8 cellular contexts compared by ENCODE assay signal in genomic region chr2:120690521-120690920, GRCh38. TPM values are rescaled to one million over a fixed set of nuclear protein-coding genes. Genes with fewer than 3 reads are reported as not detected.
"Had no signal": no experiment of that assay in that cellular context is flagged by ENCODE, and none has a peak within 500 bp of the region (broad histone marks: within the 10 kb centered on the region; RNA-seq: fewer than 3 reads in every experiment).

No MANE protein-coding gene starts in this region.

- H3K9me3 ChIP-seq: HAP-1 had no signal

- H3K9me3 Mint-ChIP-seq: HFFc6 had no signal

- FAIRE-seq: HTR-8/SVneo, K562 had no signal

- H3K27ac ChIP-seq: GM23248 had no signal

- H3K36me3 ChIP-seq: HAP-1 had no signal

- DNase-seq: GM23248, GOT3, H7, HFFc6, IMR-90 had no signal

- H2AFZ ChIP-seq: GM23248 had no signal

- H3K27ac Mint-ChIP-seq: HFFc6 had no signal

- H3K4me1 ChIP-seq: HAP-1 had no signal

- H3K4me3 ChIP-seq: GM23248, HAP-1, K562 had no signal

- H3K9ac ChIP-seq: GM23248 had no signal

- H3K4me3 Mint-ChIP-seq: HFFc6 had no signal

RNA-seq across cellular contexts. Expression of gene GLI2, which starts 45.1 kb away (rescaled TPM):
- polyA plus RNA-seq: K562 had no signal
